20 cellular contexts compared by ENCODE assay signal in genomic region chr18:36680042-36680441, GRCh38.
"Had no signal": no experiment of that assay in that cellular context is flagged by ENCODE, and none has a peak within 500 bp of the region (broad histone marks: within the 10 kb centered on the region; RNA-seq: fewer than 3 reads in every experiment).

No MANE protein-coding gene starts in this region.

- H3K4me3 ChIP-seq: gastrocnemius medialis, heart left ventricle, hepatocyte, left lung, neural progenitor cell, right lobe of liver, thoracic aorta, tibial nerve, upper lobe of left lung had no signal

- ATAC-seq: effector memory CD8-positive, alpha-beta T cell; gastrocnemius medialis; left cardiac atrium; left lung; naive thymus-derived CD4-positive, alpha-beta T cell; right lobe of liver; stimulated activated memory B cell treated with anti-CD40 and anti-IgM and Interleukin-4, amounts not matched to agents 10 μg/mL and 1 μg/mL and 100 μg/mL, for 72 hours; stimulated activated naive CD8-positive, alpha-beta T cell treated with anti-CD3 and anti-CD28 coated beads, Interleukin-15, Interleukin-2, amounts not matched to agents 100 U/mL and 50 U/mL, for 24 hours had no signal

- DNase-seq: cortex of kidney; effector memory CD8-positive, alpha-beta T cell; gastrocnemius medialis; heart left ventricle; kidney; left cardiac atrium; left lung; mesendoderm; midbrain; naive thymus-derived CD4-positive, alpha-beta T cell; right lobe of liver; stimulated activated CD4-positive, alpha-beta T cell treated with anti-CD3 and anti-CD28 coated beads, Interleukin-4, amount 100 ng/mL, for 4 hours; stimulated activated naive CD8-positive, alpha-beta T cell treated with anti-CD3 and anti-CD28 coated beads, Interleukin-15, Interleukin-2, amounts not matched to agents 100 U/mL and 50 U/mL, for 24 hours; substantia nigra; upper lobe of left lung had no signal
